In genomic region chr4:8438743-8439142, GRCh38 we compare ENCODE assay signal across 13 cellular contexts. TPM values are rescaled to one million over a fixed set of nuclear protein-coding genes. Genes with fewer than 3 reads are reported as not detected.
A peak's percentile ranks its signal among the peaks of the same experiment; 100 is the strongest.
DNase-seq lines count a peak whose midpoint lies in the region; ATAC-seq and TF ChIP-seq lines count a peak whose summit lies in the region.
"Had no signal": no experiment of that assay in that cellular context is flagged by ENCODE, and none has a peak within 500 bp of the region (broad histone marks: within the 10 kb centered on the region; RNA-seq: fewer than 3 reads in every experiment).

No MANE protein-coding gene starts in this region.

- no peaks in the 10 kb centered on the region for H3K9me3 ChIP-seq in OCI-LY3 (ENCODE audit: insufficient read depth, low read length)
- H3K9me3 ChIP-seq in gastrocnemius medialis, result no peaks in the 10 kb centered on the region

- H3K36me3 ChIP-seq in OCI-LY3 (replicated peaks; ENCODE audit: low read depth, low read length) (peaks cover 3% of the 10 kb centered on the region), gastrocnemius medialis (no peaks in the 10 kb centered on the region)

- TF ChIP-seq POLR2A in gastrocnemius medialis (IDR thresholded peaks at IDR 0.05), result no peak

- no peak for TF ChIP-seq CTCF in Calu3 (IDR thresholded peaks at IDR 0.05; ENCODE audit: unreplicated experiment)
- no peak for TF ChIP-seq CTCF in OCI-LY3 (IDR thresholded peaks at IDR 0.05; ENCODE audit: low read depth, low read length)
- no peak for TF ChIP-seq CTCF in chondrocyte (IDR thresholded peaks at IDR 0.05)
- TF ChIP-seq CTCF in neural crest cell (conservative IDR thresholded peaks at IDR 0.05), result no peak
- no peak for TF ChIP-seq CTCF in gastrocnemius medialis (IDR thresholded peaks at IDR 0.05 in 4 of 5, conservative IDR thresholded peaks at IDR 0.05 in 1 of 5)

- H3K9me3 Mint-ChIP-seq in Calu3 (ENCODE audit: low read depth, unreplicated experiment) (no peaks in the 10 kb centered on the region), chondrocyte (ENCODE audit: low read depth) (no peaks in the 10 kb centered on the region), neural crest cell (peaks cover 2% of the 10 kb centered on the region)

- no peak overlapping the region for H3K27ac ChIP-seq in OCI-LY3 (ENCODE audit: low read length)
- H3K27ac ChIP-seq in gastrocnemius medialis, result peak overlapping the region in 1 of 4 donors; percentile 99

- H3K36me3 Mint-ChIP-seq in Calu3 (ENCODE audit: insufficient read depth, unreplicated experiment) (peaks cover 24% of the 10 kb centered on the region), chondrocyte (ENCODE audit: low read depth) (no peaks in the 10 kb centered on the region), neural crest cell (ENCODE audit: low read depth) (no peaks in the 10 kb centered on the region)

- H3K4me1 ChIP-seq in OCI-LY3 (ENCODE audit: low read length) (peaks cover 57% of the 10 kb centered on the region), gastrocnemius medialis (peaks cover 54 to 70% of the 10 kb centered on the region in 2 donors)

- no peaks in the 10 kb centered on the region for H3K27me3 ChIP-seq in OCI-LY3 (ENCODE audit: low read depth, low read length)
- H3K27me3 ChIP-seq in gastrocnemius medialis, result no peaks in the 10 kb centered on the region

- ATAC-seq in gastrocnemius medialis, result no peak

- H3K9ac ChIP-seq in OCI-LY3 (ENCODE audit: low read length), result no peak overlapping the region

- peaks cover 21% of the 10 kb centered on the region for H3K4me1 Mint-ChIP-seq in Calu3 (ENCODE audit: low read depth, unreplicated experiment)
- H3K4me1 Mint-ChIP-seq in chondrocyte (ENCODE audit: low read depth), result peaks cover 53% of the 10 kb centered on the region
- H3K4me1 Mint-ChIP-seq in neural crest cell, result peaks cover 52% of the 10 kb centered on the region

- no peak for DNase-seq in Calu3
- DNase-seq in chondrocyte (ENCODE audit: low spot score), result no peak
- DNase-seq in neural crest cell (ENCODE audit: low read depth, low spot score), result no peak
- no peak for DNase-seq in HPDE6-E6E7 (ENCODE audit: extremely low spot score)
- no peak for DNase-seq in NCI-H1092 (lab: John Stamatoyannopoulos, UW)
- no peak for DNase-seq in pons (ENCODE audit: low spot score)
- no peak for DNase-seq in gastrocnemius medialis
- DNase-seq: caudate nucleus, EL, H9, head of caudate nucleus, NCI-H1436 had no signal

- H3K4me2 ChIP-seq in OCI-LY3 (ENCODE audit: low read length), result peak overlapping the region; percentile 97; the same call in 1 of the 2 replicates

- 0 out of 2 replicates have a peak, but pooled peaks cover 3% of the 10 kb centered on the region for H4K20me1 ChIP-seq in OCI-LY3 (ENCODE audit: insufficient read depth, low read length)

- intact Hi-C loops in Calu3 (cut with micrococcal nuclease; ENCODE audit: unreplicated experiment), result no loop called here
- intact Hi-C loops in gastrocnemius medialis (cut with DNase I; ENCODE audit: low total_unique reads), result no loop called here

- H3K4me3 ChIP-seq in OCI-LY3 (ENCODE audit: low read length) (0 out of 2 replicates have a peak overlapping the region, but pooled peaks have one; percentile 84), gastrocnemius medialis (no peak overlapping the region)

- CTCF ChIA-PET in Calu3 (lab: Charles Lee), result no interaction called here

- in situ Hi-C loops in gastrocnemius medialis (cut with MboI; ENCODE audit: low sequenced_read_pairs in 4 of 4), result loop anchor here in 1 of 4 donors (25.0 kb wide), 1 partner anchor 626 kb away; no protein-coding TSS in a partner anchor

- BruUV-seq in Calu3 (replicated peaks; lab: Mats Ljungman, UMichigan), result no TSS peak

- peak overlapping the region; percentile 33 for H3K27ac Mint-ChIP-seq in Calu3 (ENCODE audit: unreplicated experiment)
- no peak overlapping the region for H3K27ac Mint-ChIP-seq in chondrocyte (ENCODE audit: unreplicated experiment)
- H3K27ac Mint-ChIP-seq in neural crest cell (ENCODE audit: unreplicated experiment), result no peak overlapping the region
- H3K27ac Mint-ChIP-seq: H9 had no signal

- H3K27me3 Mint-ChIP-seq in Calu3 (ENCODE audit: unreplicated experiment) (no peaks in the 10 kb centered on the region), chondrocyte (ENCODE audit: low read depth) (no peaks in the 10 kb centered on the region), neural crest cell (ENCODE audit: low read depth) (no peaks in the 10 kb centered on the region)

- peak overlapping the region; percentile 82 for H3K4me3 Mint-ChIP-seq in Calu3 (ENCODE audit: low read depth, unreplicated experiment)
- peak overlapping the region; percentile 42 for H3K4me3 Mint-ChIP-seq in chondrocyte (ENCODE audit: unreplicated experiment)
- peak overlapping the region; percentile 98 for H3K4me3 Mint-ChIP-seq in neural crest cell

- peaks cover 88% of the 10 kb centered on the region for H3K79me2 ChIP-seq in OCI-LY3 (ENCODE audit: low read length)

- no peak overlapping the region for H2AFZ ChIP-seq in OCI-LY3 (ENCODE audit: low read depth, low read length)

RNA-seq across cellular contexts. Expression of gene ACOX3, which starts 1.8 kb away (rescaled TPM):
- total RNA-seq in Calu3 (2022) (11.0 and 12.1 TPM in 2 replicates), chondrocyte (34.8 to 51.6 TPM (median 44.0 TPM) in 3 replicates), neural crest cell (16.6 and 24.6 TPM in 2 replicates), gastrocnemius medialis (10 to 100 TPM; 19.0 to 32.9 (median 22.1) TPM)

RNA-seq across cellular contexts. Expression of gene TRMT44, which starts 1.8 kb away (rescaled TPM):
- total RNA-seq in Calu3 (2022) (21.5 and 37.6 TPM in 2 replicates), chondrocyte (12.4 to 18.0 TPM (median 15.6 TPM) in 3 replicates), neural crest cell (20.1 and 24.7 TPM in 2 replicates), gastrocnemius medialis (10 to 100 TPM in 2 of 4 donors, 1 to 10 TPM in 2; 7.5 to 16.4 (median 10.2) TPM)

Comparison
In these comparisons a context has a peak if more than half of its experiments do, and no peak if none do; other contexts are left out.
1. H3K4me3 Mint-ChIP-seq: peak in every context shown above with its lines; median percentile 98 in neural crest cell; 82 in Calu3; 42 in chondrocyte.